In the genomic region with DNA sequence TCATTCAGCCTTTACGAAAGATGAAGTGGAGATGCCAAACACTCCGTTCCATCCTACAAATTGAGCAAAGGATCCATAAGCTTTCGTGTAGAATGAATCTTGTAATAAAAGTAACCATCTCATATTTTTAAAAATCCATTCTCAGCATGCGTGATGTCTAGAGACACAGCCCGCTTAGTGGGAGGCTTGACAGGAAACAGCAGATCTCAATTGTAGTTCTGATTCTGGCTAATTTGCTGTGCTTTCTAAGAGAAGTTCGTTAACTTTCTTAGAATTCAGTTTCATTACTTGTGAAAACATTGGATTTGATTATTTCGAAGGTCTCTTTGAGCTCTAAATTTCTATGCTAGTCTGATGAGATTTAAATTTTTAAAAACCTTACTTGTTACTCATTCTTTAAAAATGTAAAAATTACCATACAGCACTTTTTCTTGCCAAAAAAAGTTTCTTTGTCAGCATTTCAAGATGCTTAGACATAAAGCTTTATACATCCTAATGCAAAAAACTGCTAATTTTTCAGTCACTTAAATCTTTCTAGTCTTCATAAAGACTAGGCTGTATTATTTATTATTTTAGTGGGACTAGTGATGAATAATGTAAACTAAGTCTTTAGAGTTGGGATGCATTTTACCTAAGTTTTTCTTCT, we compare ENCODE assay signal across 19 cellular contexts.
DNase-seq lines count a peak whose midpoint lies in the region; ATAC-seq and TF ChIP-seq lines count a peak whose summit lies in the region.
"Had no signal": no experiment of that assay in that cellular context is flagged by ENCODE, and none has a peak within 500 bp of the region (broad histone marks: within the 10 kb centered on the region; RNA-seq: fewer than 3 reads in every experiment).

No MANE protein-coding gene starts in this region.

- intact Hi-C loops in activated CD4-positive, alpha-beta memory T cell treated with anti-CD3 and anti-CD28 coated beads for 36 hours (cut with micrococcal nuclease) = no loop called here

- peaks cover 3% of the 10 kb centered on the region for H3K9me3 Mint-ChIP-seq in activated CD4-positive, alpha-beta memory T cell treated with anti-CD3 and anti-CD28 coated beads, Interleukin-2, amount 10 ng/mL, durations not matched to agents 7 days and 5 days
- no peaks in the 10 kb centered on the region for H3K9me3 Mint-ChIP-seq in activated CD4-positive, alpha-beta memory T cell treated with anti-CD3 and anti-CD28 coated beads for 36 hours
- no peaks in the 10 kb centered on the region for H3K9me3 Mint-ChIP-seq in HFFc6
- H3K9me3 Mint-ChIP-seq in T-helper 2 cell treated with Interferon-gamma antibody and Interleukin-4, amounts not matched to agents 5 μg/mL and 100 μg/mL, for 36 hours = peaks cover 3% of the 10 kb centered on the region
- peaks cover 2% of the 10 kb centered on the region for H3K9me3 Mint-ChIP-seq in natural killer cell treated with Interleukin-12 subunit alpha and Interleukin-12 subunit beta and Interleukin-15 and Interleukin-18, amount 100 ng/mL, for 72 hours

- peaks cover 3% of the 10 kb centered on the region for H3K27me3 Mint-ChIP-seq in activated CD4-positive, alpha-beta memory T cell treated with anti-CD3 and anti-CD28 coated beads, Interleukin-2, amount 10 ng/mL, durations not matched to agents 7 days and 5 days
- peaks cover 3% of the 10 kb centered on the region for H3K27me3 Mint-ChIP-seq in activated CD4-positive, alpha-beta memory T cell treated with anti-CD3 and anti-CD28 coated beads for 36 hours
- H3K27me3 Mint-ChIP-seq in HFFc6 (ENCODE audit: insufficient read depth) = no peaks in the 10 kb centered on the region
- peaks cover 4% of the 10 kb centered on the region for H3K27me3 Mint-ChIP-seq in T-helper 2 cell treated with Interferon-gamma antibody and Interleukin-4, amounts not matched to agents 5 μg/mL and 100 μg/mL, for 36 hours (ENCODE audit: low read depth)
- H3K27me3 Mint-ChIP-seq in natural killer cell treated with Interleukin-12 subunit alpha and Interleukin-12 subunit beta and Interleukin-15 and Interleukin-18, amount 100 ng/mL, for 72 hours = no peaks in the 10 kb centered on the region
- H3K27me3 Mint-ChIP-seq: B cell had no signal

- H3K4me3 Mint-ChIP-seq in activated CD4-positive, alpha-beta memory T cell treated with anti-CD3 and anti-CD28 coated beads, Interleukin-2, amount 10 ng/mL, durations not matched to agents 7 days and 5 days = no peak overlapping the region
- no peak overlapping the region for H3K4me3 Mint-ChIP-seq in activated CD4-positive, alpha-beta memory T cell treated with anti-CD3 and anti-CD28 coated beads for 36 hours
- no peak overlapping the region for H3K4me3 Mint-ChIP-seq in HFFc6
- peak overlapping the region; percentile 51 for H3K4me3 Mint-ChIP-seq in T-helper 2 cell treated with Interferon-gamma antibody and Interleukin-4, amounts not matched to agents 5 μg/mL and 100 μg/mL, for 36 hours
- no peak overlapping the region for H3K4me3 Mint-ChIP-seq in natural killer cell treated with Interleukin-12 subunit alpha and Interleukin-12 subunit beta and Interleukin-15 and Interleukin-18, amount 100 ng/mL, for 72 hours
- H3K4me3 Mint-ChIP-seq: B cell had no signal

- no peak for ATAC-seq in natural killer cell treated with Interleukin-12 subunit alpha and Interleukin-12 subunit beta and Interleukin-15 and Interleukin-18, amount 100 ng/mL, for 72 hours
- no peak for ATAC-seq in HG03108 (IDR thresholded peaks at IDR 0.05; ENCODE audit: unreplicated experiment)
- ATAC-seq: GM12878, K562, PC-3 had no signal

- DNase-seq in activated CD4-positive, alpha-beta memory T cell treated with anti-CD3 and anti-CD28 coated beads, Interleukin-2, amount 10 ng/mL, durations not matched to agents 7 days and 5 days = no peak
- no peak for DNase-seq in activated CD4-positive, alpha-beta memory T cell treated with anti-CD3 and anti-CD28 coated beads for 36 hours
- DNase-seq in HFFc6 (peak; percentile 2), fibroblast of mammary gland (ENCODE audit: low read depth) (peak; percentile 7), NCI-H2171 treated with DMSO at 0.1 percent for 48 hours (lab: John Stamatoyannopoulos, UW) (no peak)
- no peak for DNase-seq in T-helper 2 cell treated with Interferon-gamma antibody and Interleukin-4, amounts not matched to agents 5 μg/mL and 100 μg/mL, for 36 hours (ENCODE audit: low spot score)
- DNase-seq in natural killer cell treated with Interleukin-12 subunit alpha and Interleukin-12 subunit beta and Interleukin-15 and Interleukin-18, amount 100 ng/mL, for 72 hours (ENCODE audit: low spot score) = no peak
- DNase-seq: 8988T, COR-L47, DMS 273 treated with DMSO at 0.1 percent for 48 hours, NCI-H1105 treated with DMSO at 0.1 percent for 48 hours, NCI-H1694, NCI-H510A, PC-3, SIG-M5 had no signal

- POLR2A ChIA-PET in activated CD4-positive, alpha-beta memory T cell treated with anti-CD3 and anti-CD28 coated beads, Interleukin-2, amount 10 ng/mL, durations not matched to agents 7 days and 5 days (lab: Charles Lee) = interaction anchor here (0.7 to 2.8 kb wide), 4 partner anchors 8 to 199 kb away, joined by 3 to 15 read pairs (median 6); partner anchors contain the start of genes AGA and NEIL3
- POLR2A ChIA-PET in activated CD4-positive, alpha-beta memory T cell treated with anti-CD3 and anti-CD28 coated beads for 36 hours (lab: Charles Lee) = no interaction called here

- H3K27ac Mint-ChIP-seq in activated CD4-positive, alpha-beta memory T cell treated with anti-CD3 and anti-CD28 coated beads, Interleukin-2, amount 10 ng/mL, durations not matched to agents 7 days and 5 days = peak overlapping the region; percentile 29
- H3K27ac Mint-ChIP-seq in activated CD4-positive, alpha-beta memory T cell treated with anti-CD3 and anti-CD28 coated beads for 36 hours = no peak overlapping the region
- H3K27ac Mint-ChIP-seq in HFFc6 = no peak overlapping the region
- peak overlapping the region; percentile 80 for H3K27ac Mint-ChIP-seq in T-helper 2 cell treated with Interferon-gamma antibody and Interleukin-4, amounts not matched to agents 5 μg/mL and 100 μg/mL, for 36 hours
- H3K27ac Mint-ChIP-seq in natural killer cell treated with Interleukin-12 subunit alpha and Interleukin-12 subunit beta and Interleukin-15 and Interleukin-18, amount 100 ng/mL, for 72 hours = no peak overlapping the region
- H3K27ac Mint-ChIP-seq: B cell had no signal

- H3K36me3 Mint-ChIP-seq in activated CD4-positive, alpha-beta memory T cell treated with anti-CD3 and anti-CD28 coated beads, Interleukin-2, amount 10 ng/mL, durations not matched to agents 7 days and 5 days (ENCODE audit: low read depth) = peaks cover 6% of the 10 kb centered on the region
- no peaks in the 10 kb centered on the region for H3K36me3 Mint-ChIP-seq in activated CD4-positive, alpha-beta memory T cell treated with anti-CD3 and anti-CD28 coated beads for 36 hours
- H3K36me3 Mint-ChIP-seq in HFFc6 (ENCODE audit: low read depth) = no peaks in the 10 kb centered on the region
- H3K36me3 Mint-ChIP-seq in T-helper 2 cell treated with Interferon-gamma antibody and Interleukin-4, amounts not matched to agents 5 μg/mL and 100 μg/mL, for 36 hours (ENCODE audit: low read depth) = peaks cover 5% of the 10 kb centered on the region
- H3K36me3 Mint-ChIP-seq in natural killer cell treated with Interleukin-12 subunit alpha and Interleukin-12 subunit beta and Interleukin-15 and Interleukin-18, amount 100 ng/mL, for 72 hours = no peaks in the 10 kb centered on the region

- peaks cover 15% of the 10 kb centered on the region for H3K4me1 Mint-ChIP-seq in activated CD4-positive, alpha-beta memory T cell treated with anti-CD3 and anti-CD28 coated beads, Interleukin-2, amount 10 ng/mL, durations not matched to agents 7 days and 5 days
- H3K4me1 Mint-ChIP-seq in activated CD4-positive, alpha-beta memory T cell treated with anti-CD3 and anti-CD28 coated beads for 36 hours (ENCODE audit: low read depth) = no peaks in the 10 kb centered on the region
- H3K4me1 Mint-ChIP-seq in HFFc6 (ENCODE audit: low read depth) = peaks cover 20% of the 10 kb centered on the region
- H3K4me1 Mint-ChIP-seq in T-helper 2 cell treated with Interferon-gamma antibody and Interleukin-4, amounts not matched to agents 5 μg/mL and 100 μg/mL, for 36 hours (ENCODE audit: low read depth) = peaks cover 23% of the 10 kb centered on the region
- H3K4me1 Mint-ChIP-seq in natural killer cell treated with Interleukin-12 subunit alpha and Interleukin-12 subunit beta and Interleukin-15 and Interleukin-18, amount 100 ng/mL, for 72 hours (ENCODE audit: low read depth in 2 of 2) = no peaks in the 10 kb centered on the region
- H3K4me1 Mint-ChIP-seq: B cell had no signal

- CTCF ChIA-PET in activated CD4-positive, alpha-beta memory T cell treated with anti-CD3 and anti-CD28 coated beads, Interleukin-2, amount 10 ng/mL, durations not matched to agents 7 days and 5 days (lab: Charles Lee) = interaction anchor here (0.9 kb wide), 1 partner anchor 66 kb away, joined by 3 read pairs; no protein-coding TSS in a partner anchor
- CTCF ChIA-PET in activated CD4-positive, alpha-beta memory T cell treated with anti-CD3 and anti-CD28 coated beads for 36 hours (lab: Charles Lee) = no interaction called here

- H3K4me3 ChIP-seq in fibroblast of mammary gland (ENCODE audit: control insufficient read depth, low read depth, low read length) = no peak overlapping the region
- H3K4me3 ChIP-seq: GM12878, K562 had no signal

- TF ChIP-seq CTCF in HFFc6 (IDR thresholded peaks at IDR 0.05) (no peak), fibroblast of mammary gland (conservative IDR thresholded peaks at IDR 0.05; ENCODE audit: control insufficient read depth, insufficient read depth, low read depth, low read length) (no peak)

Comparison
In these comparisons a context has a peak if more than half of its experiments do, and no peak if none do; other contexts are left out.
1. H3K27ac Mint-ChIP-seq: peak in activated CD4-positive, alpha-beta memory T cell treated with anti-CD3 and anti-CD28 coated beads, Interleukin-2, amount 10 ng/mL, durations not matched to agents 7 days and 5 days (single experiment) and T-helper 2 cell treated with Interferon-gamma antibody and Interleukin-4, amounts not matched to agents 5 μg/mL and 100 μg/mL, for 36 hours (single experiment); none in activated CD4-positive, alpha-beta memory T cell treated with anti-CD3 and anti-CD28 coated beads for 36 hours (single experiment), HFFc6 (single experiment) and natural killer cell treated with Interleukin-12 subunit alpha and Interleukin-12 subunit beta and Interleukin-15 and Interleukin-18, amount 100 ng/mL, for 72 hours (0 of 2).
2. DNase-seq: peak in HFFc6 (single experiment) and fibroblast of mammary gland (single experiment); none in activated CD4-positive, alpha-beta memory T cell treated with anti-CD3 and anti-CD28 coated beads, Interleukin-2, amount 10 ng/mL, durations not matched to agents 7 days and 5 days (single experiment), activated CD4-positive, alpha-beta memory T cell treated with anti-CD3 and anti-CD28 coated beads for 36 hours (single experiment), T-helper 2 cell treated with Interferon-gamma antibody and Interleukin-4, amounts not matched to agents 5 μg/mL and 100 μg/mL, for 36 hours (single experiment), natural killer cell treated with Interleukin-12 subunit alpha and Interleukin-12 subunit beta and Interleukin-15 and Interleukin-18, amount 100 ng/mL, for 72 hours (single experiment) and NCI-H2171 treated with DMSO at 0.1 percent for 48 hours (single experiment).